In genomic region chr17:68356520-68356919, GRCh38 we compare ENCODE assay signal across 8 cellular contexts.
DNase-seq lines count a peak whose midpoint lies in the region; ATAC-seq and TF ChIP-seq lines count a peak whose summit lies in the region.

No MANE protein-coding gene starts in this region.

- no peak overlapping the region for H2AFZ ChIP-seq in GM23338

- H3K79me2 ChIP-seq in GM23338 (replicated peaks; ENCODE audit: insufficient read depth), result no peaks in the 10 kb centered on the region

- ATAC-seq in GM19468 (IDR thresholded peaks at IDR 0.05; ENCODE audit: extremely low read depth, unreplicated experiment) (peak; percentile 52), GM23338 (no peak), GM19324 (IDR thresholded peaks at IDR 0.05; ENCODE audit: low FRiP score, unreplicated experiment) (no peak)

- peaks cover 13% of the 10 kb centered on the region for H3K4me1 ChIP-seq in GM23338 (ENCODE audit: insufficient read depth)

- no peaks in the 10 kb centered on the region for H4K20me1 ChIP-seq in GM23338 (replicated peaks; ENCODE audit: insufficient read depth)

- H3K9me2 ChIP-seq in GM23338 (ENCODE audit: insufficient read depth), result no peaks in the 10 kb centered on the region

- H3K9me3 ChIP-seq in KOPT-K1 (ENCODE audit: insufficient read depth, low read length, poor library complexity, severe bottlenecking), result no peaks in the 10 kb centered on the region

- peak; percentile 62 for DNase-seq in activated T-cell treated with anti-CD3 and anti-CD28 coated beads, Interleukin-2, amount 50 U/mL, for 1 hour
- peak; percentile 39 to 44 for DNase-seq in stimulated activated CD4-positive, alpha-beta T cell treated with anti-CD3 and anti-CD28 coated beads, Interleukin-12 subunit alpha, Interleukin-12 subunit beta, amount 100 ng/mL, for 24 hours (ENCODE audit: low read depth in 2 of 2)
- DNase-seq in GM23338 (ENCODE audit: low spot score), result no peak
- no peak for DNase-seq in dedifferentiated amniotic fluid mesenchymal stem cell (ENCODE audit: extremely low spot score)
- no peak for DNase-seq in AG08395 (ENCODE audit: low spot score)

- no peaks in the 10 kb centered on the region for H3K9me3 Mint-ChIP-seq in GM23338

- no peak for TF ChIP-seq CTCF in GM23338 (conservative IDR thresholded peaks at IDR 0.05; ENCODE audit: low read depth in 2 of 2)

- H3K4me3 Mint-ChIP-seq in GM23338, result no peak overlapping the region

- H3K36me3 ChIP-seq in KOPT-K1 (ENCODE audit: insufficient read depth, low read length) (peaks cover 29% of the 10 kb centered on the region), GM23338 (ENCODE audit: insufficient read depth) (no peaks in the 10 kb centered on the region)

- no peaks in the 10 kb centered on the region for H3F3A ChIP-seq in GM23338 (replicated peaks; ENCODE audit: low read depth)

- H3K27ac ChIP-seq in KOPT-K1 (ENCODE audit: low read depth, low read length, poor library complexity, severe bottlenecking) (peak overlapping the region; percentile 56), GM23338 (ENCODE audit: low read depth) (no peak overlapping the region)

- H3K4me1 Mint-ChIP-seq in GM23338, result peaks cover 19% of the 10 kb centered on the region

- no peak overlapping the region for H3K4me2 ChIP-seq in GM23338

- no peaks in the 10 kb centered on the region for H3K27me3 ChIP-seq in GM23338 (ENCODE audit: insufficient read depth)

- H3K36me3 Mint-ChIP-seq in GM23338 (ENCODE audit: low read depth), result peaks cover 3% of the 10 kb centered on the region; the same call in 2 of the 3 replicates

- no peak overlapping the region for H3K4me3 ChIP-seq in GM23338

- peaks cover 2% of the 10 kb centered on the region for H3K27me3 Mint-ChIP-seq in GM23338 (ENCODE audit: insufficient read depth, low read depth, poor library complexity)

- H3K27ac Mint-ChIP-seq in GM23338, result no peak overlapping the region

TF ChIP-seq in GM23338, 12 proteins besides CTCF, POLR2A, EP300 and RAD21:
- TF ChIP-seq JUNB (IDR thresholded peaks at IDR 0.05; ENCODE audit: unreplicated experiment), result no peak
- no peak for TF ChIP-seq REST (IDR thresholded peaks at IDR 0.05; ENCODE audit: unreplicated experiment)
- TF ChIP-seq ZNF462 (CRISPR knock-in tag; IDR thresholded peaks at IDR 0.05), result no peak
- no peak for TF ChIP-seq POLR2AphosphoS5 (IDR thresholded peaks at IDR 0.05; ENCODE audit: low read depth)
- TF ChIP-seq ETS1 (IDR thresholded peaks at IDR 0.05), result no peak
- no peak for TF ChIP-seq STAT1 (IDR thresholded peaks at IDR 0.05; ENCODE audit: unreplicated experiment)
- no peak for TF ChIP-seq EZH2phosphoT487 (IDR thresholded peaks at IDR 0.05; ENCODE audit: unreplicated experiment)
- TF ChIP-seq CREB1 (CRISPR knock-in tag; IDR thresholded peaks at IDR 0.05; ENCODE audit: low read depth), result no peak
- TF ChIP-seq NANOG (IDR thresholded peaks at IDR 0.05; ENCODE audit: borderline replicate concordance), result no peak
- no peak for TF ChIP-seq ZNF114 (CRISPR knock-in tag; IDR thresholded peaks at IDR 0.05)
- TF ChIP-seq EZH2 (IDR thresholded peaks at IDR 0.05; ENCODE audit: low read depth, unreplicated experiment), result no peak
- TF ChIP-seq ZNF331 (CRISPR knock-in tag; IDR thresholded peaks at IDR 0.05; ENCODE audit: low read depth), result no peak

Comparison
In these comparisons a context has a peak if more than half of its experiments do, and no peak if none do; other contexts are left out.
1. DNase-seq: peak in activated T-cell treated with anti-CD3 and anti-CD28 coated beads, Interleukin-2, amount 50 U/mL, for 1 hour (single experiment) and stimulated activated CD4-positive, alpha-beta T cell treated with anti-CD3 and anti-CD28 coated beads, Interleukin-12 subunit alpha, Interleukin-12 subunit beta, amount 100 ng/mL, for 24 hours (2 of 2); none in GM23338 (single experiment), dedifferentiated amniotic fluid mesenchymal stem cell (single experiment) and AG08395 (single experiment).